Comparison of ENCODE assay signal across 2 cellular contexts in the genomic region with DNA sequence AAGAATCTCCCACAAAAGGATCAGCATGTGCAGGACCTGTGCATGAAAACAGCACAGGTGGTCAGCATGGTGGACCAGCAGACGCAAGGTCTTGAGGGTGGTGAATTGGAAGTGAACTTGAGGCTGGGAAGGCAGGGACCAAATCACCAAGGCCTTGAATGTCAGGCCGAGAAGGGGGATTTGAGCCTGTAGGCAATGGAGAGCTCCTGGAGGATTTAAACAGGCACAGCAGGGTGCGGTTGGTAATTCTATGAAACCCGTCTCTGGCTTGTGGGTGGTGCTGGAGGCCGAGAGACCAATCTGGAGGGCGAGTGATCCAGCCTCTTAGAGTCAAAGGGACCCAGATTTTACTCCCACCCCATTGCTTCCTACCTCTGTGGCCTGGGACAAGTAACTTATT.
TF ChIP-seq lines count a peak whose summit lies in the region.

No MANE protein-coding gene starts in this region.

TF ChIP-seq in IMR-90, 13 proteins besides CTCF, POLR2A, EP300 and RAD21:
- no peak for TF ChIP-seq FOS (IDR thresholded peaks at IDR 0.05; ENCODE audit: low read depth, low read length)
- TF ChIP-seq CHD1 (IDR thresholded peaks at IDR 0.05; ENCODE audit: low read depth, low read length) = no peak
- TF ChIP-seq, protein P1, sequence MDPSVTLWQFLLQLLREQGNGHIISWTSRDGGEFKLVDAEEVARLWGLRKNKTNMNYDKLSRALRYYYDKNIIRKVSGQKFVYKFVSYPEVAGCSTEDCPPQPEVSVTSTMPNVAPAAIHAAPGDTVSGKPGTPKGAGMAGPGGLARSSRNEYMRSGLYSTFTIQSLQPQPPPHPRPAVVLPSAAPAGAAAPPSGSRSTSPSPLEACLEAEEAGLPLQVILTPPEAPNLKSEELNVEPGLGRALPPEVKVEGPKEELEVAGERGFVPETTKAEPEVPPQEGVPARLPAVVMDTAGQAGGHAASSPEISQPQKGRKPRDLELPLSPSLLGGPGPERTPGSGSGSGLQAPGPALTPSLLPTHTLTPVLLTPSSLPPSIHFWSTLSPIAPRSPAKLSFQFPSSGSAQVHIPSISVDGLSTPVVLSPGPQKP (IDR thresholded peaks at IDR 0.05; ENCODE audit: borderline replicate concordance, low read depth, low read length) = no peak
- no peak for TF ChIP-seq SMC3 (IDR thresholded peaks at IDR 0.05; ENCODE audit: low read depth, low read length)
- TF ChIP-seq CEBPB (IDR thresholded peaks at IDR 0.05; ENCODE audit: low read depth, low read length) = no peak
- TF ChIP-seq, protein P2, sequence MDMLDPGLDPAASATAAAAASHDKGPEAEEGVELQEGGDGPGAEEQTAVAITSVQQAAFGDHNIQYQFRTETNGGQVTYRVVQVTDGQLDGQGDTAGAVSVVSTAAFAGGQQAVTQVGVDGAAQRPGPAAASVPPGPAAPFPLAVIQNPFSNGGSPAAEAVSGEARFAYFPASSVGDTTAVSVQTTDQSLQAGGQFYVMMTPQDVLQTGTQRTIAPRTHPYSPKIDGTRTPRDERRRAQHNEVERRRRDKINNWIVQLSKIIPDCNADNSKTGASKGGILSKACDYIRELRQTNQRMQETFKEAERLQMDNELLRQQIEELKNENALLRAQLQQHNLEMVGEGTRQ (IDR thresholded peaks at IDR 0.05; ENCODE audit: low read depth, low read length) = no peak
- no peak for TF ChIP-seq MAZ (IDR thresholded peaks at IDR 0.05; ENCODE audit: borderline replicate concordance, low read depth, low read length)
- TF ChIP-seq NFE2L2 (IDR thresholded peaks at IDR 0.05; ENCODE audit: low read depth, low read length) = no peak

TF ChIP-seq in neural cell, 6 proteins besides CTCF, POLR2A, EP300 and RAD21:
- TF ChIP-seq, protein P3, sequence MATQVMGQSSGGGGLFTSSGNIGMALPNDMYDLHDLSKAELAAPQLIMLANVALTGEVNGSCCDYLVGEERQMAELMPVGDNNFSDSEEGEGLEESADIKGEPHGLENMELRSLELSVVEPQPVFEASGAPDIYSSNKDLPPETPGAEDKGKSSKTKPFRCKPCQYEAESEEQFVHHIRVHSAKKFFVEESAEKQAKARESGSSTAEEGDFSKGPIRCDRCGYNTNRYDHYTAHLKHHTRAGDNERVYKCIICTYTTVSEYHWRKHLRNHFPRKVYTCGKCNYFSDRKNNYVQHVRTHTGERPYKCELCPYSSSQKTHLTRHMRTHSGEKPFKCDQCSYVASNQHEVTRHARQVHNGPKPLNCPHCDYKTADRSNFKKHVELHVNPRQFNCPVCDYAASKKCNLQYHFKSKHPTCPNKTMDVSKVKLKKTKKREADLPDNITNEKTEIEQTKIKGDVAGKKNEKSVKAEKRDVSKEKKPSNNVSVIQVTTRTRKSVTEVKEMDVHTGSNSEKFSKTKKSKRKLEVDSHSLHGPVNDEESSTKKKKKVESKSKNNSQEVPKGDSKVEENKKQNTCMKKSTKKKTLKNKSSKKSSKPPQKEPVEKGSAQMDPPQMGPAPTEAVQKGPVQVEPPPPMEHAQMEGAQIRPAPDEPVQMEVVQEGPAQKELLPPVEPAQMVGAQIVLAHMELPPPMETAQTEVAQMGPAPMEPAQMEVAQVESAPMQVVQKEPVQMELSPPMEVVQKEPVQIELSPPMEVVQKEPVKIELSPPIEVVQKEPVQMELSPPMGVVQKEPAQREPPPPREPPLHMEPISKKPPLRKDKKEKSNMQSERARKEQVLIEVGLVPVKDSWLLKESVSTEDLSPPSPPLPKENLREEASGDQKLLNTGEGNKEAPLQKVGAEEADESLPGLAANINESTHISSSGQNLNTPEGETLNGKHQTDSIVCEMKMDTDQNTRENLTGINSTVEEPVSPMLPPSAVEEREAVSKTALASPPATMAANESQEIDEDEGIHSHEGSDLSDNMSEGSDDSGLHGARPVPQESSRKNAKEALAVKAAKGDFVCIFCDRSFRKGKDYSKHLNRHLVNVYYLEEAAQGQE (IDR thresholded peaks at IDR 0.05; ENCODE audit: borderline replicate concordance) = no peak
- TF ChIP-seq SMC3 (conservative IDR thresholded peaks at IDR 0.05; ENCODE audit: poor library complexity) = no peak
- no peak for TF ChIP-seq POLR2AphosphoS5 (IDR thresholded peaks at IDR 0.05)
- no peak for TF ChIP-seq MXI1 (conservative IDR thresholded peaks at IDR 0.05; ENCODE audit: poor library complexity, severe bottlenecking)
- TF ChIP-seq TAF1 (IDR thresholded peaks at IDR 0.05; ENCODE audit: low read depth) = no peak
- no peak for TF ChIP-seq EZH2 (IDR thresholded peaks at IDR 0.05; ENCODE audit: borderline replicate concordance, insufficient read depth, low read length, poor library complexity, severe bottlenecking)
